In genomic region chr11:85866137-85866827, GRCh38 we compare ENCODE assay signal across 1 cellular context.
TF ChIP-seq lines count a peak whose summit lies in the region.

No MANE protein-coding gene starts in this region.

TF ChIP-seq in HepG2, 621 proteins besides CTCF, POLR2A, EP300 and RAD21 (continued from another document):
- TF ChIP-seq ZNF275 (CRISPR knock-in tag; IDR thresholded peaks at IDR 0.05; ENCODE audit: borderline replicate concordance) (no peak), ZNF619 (CRISPR knock-in tag; IDR thresholded peaks at IDR 0.05) (no peak), AHDC1 (CRISPR knock-in tag; IDR thresholded peaks at IDR 0.05; ENCODE audit: borderline replicate concordance) (peak; percentile 54; the same call in 1 of the 2 replicates), RBM22 (optimal IDR thresholded peaks at IDR 0.05; ENCODE audit: low read length) (no peak), SNRNP70 (IDR thresholded peaks at IDR 0.05; ENCODE audit: low read depth, low read length) (no peak), KDM4B (CRISPR knock-in tag; IDR thresholded peaks at IDR 0.05) (no peak), ZNF644 (CRISPR knock-in tag; IDR thresholded peaks at IDR 0.05; ENCODE audit: low read depth) (0 out of 2 replicates have a peak, but pooled peaks have one; percentile 6), NR2F6 (IDR thresholded peaks at IDR 0.05) (peak; percentile 54), NR2F6 (CRISPR knock-in tag; IDR thresholded peaks at IDR 0.05) (peak; percentile 76), RARA (CRISPR knock-in tag; IDR thresholded peaks at IDR 0.05) (peak; percentile 69)
